ENCODE assay signal across 14 cellular contexts in the genomic region with DNA sequence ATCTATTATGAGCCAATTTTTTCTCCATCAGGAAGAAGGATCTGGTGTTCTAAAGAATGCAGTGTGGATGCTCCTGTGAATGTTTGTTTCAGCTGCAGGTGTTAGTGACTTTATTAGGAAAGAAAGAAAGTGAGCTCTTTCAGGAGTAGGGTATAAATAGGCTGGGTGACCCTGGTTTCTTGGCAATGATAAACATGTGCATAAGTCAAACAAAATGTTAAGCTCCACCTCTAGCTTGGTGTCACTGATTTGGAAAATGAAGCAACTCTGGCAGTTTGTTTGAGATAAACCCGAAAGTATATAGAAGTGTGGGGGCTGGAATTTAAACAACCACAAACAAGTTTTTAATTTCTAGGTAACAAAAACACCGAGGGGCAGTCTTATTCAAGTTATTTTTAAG.
A peak's percentile ranks its signal among the peaks of the same experiment; 100 is the strongest.
DNase-seq lines count a peak whose midpoint lies in the region; ATAC-seq and TF ChIP-seq lines count a peak whose summit lies in the region.
"Had no signal": no experiment of that assay in that cellular context is flagged by ENCODE, and none has a peak within 500 bp of the region (broad histone marks: within the 10 kb centered on the region; RNA-seq: fewer than 3 reads in every experiment).

No MANE protein-coding gene starts in this region.

- peak overlapping the region; percentile 59 to 80 (median 76) for H3K27ac ChIP-seq in esophagus muscularis mucosa (replicated peaks in 1 of 4)
- peak overlapping the region; percentile 58 for H3K27ac ChIP-seq in neural cell (ENCODE audit: low read length)

- no peak overlapping the region for H3K4me2 ChIP-seq in neural cell (ENCODE audit: low read length)

- intact Hi-C loops in left ventricle myocardium superior (cut with micrococcal nuclease) = no loop called here
- intact Hi-C loops in Right ventricle myocardium inferior (cut with DNase I) = no loop called here
- intact Hi-C loops in esophagus muscularis mucosa (cut with DNase I) = no loop called here

- TF ChIP-seq RAD21 in neural cell (conservative IDR thresholded peaks at IDR 0.05) = no peak

- H3K27me3 ChIP-seq in esophagus muscularis mucosa (no peaks in the 10 kb centered on the region), neural cell (ENCODE audit: insufficient read depth, low read depth, low read length) (no peaks in the 10 kb centered on the region)

- H3K36me3 ChIP-seq in esophagus muscularis mucosa (no peaks in the 10 kb centered on the region), neural cell (ENCODE audit: insufficient read depth, low read length) (no peaks in the 10 kb centered on the region)

- POLR2A ChIA-PET in GM10248 (lab: Yijun Ruan, JAX) = no interaction called here

- no peaks in the 10 kb centered on the region for H3K9me3 ChIP-seq in esophagus muscularis mucosa
- H3K9me3 ChIP-seq in neural cell (ENCODE audit: low read length) = no peaks in the 10 kb centered on the region

- H2AFZ ChIP-seq in neural cell (ENCODE audit: low read depth, low read length) = no peak overlapping the region

- 41% methylated on average over 2 of the region's 2 CpGs for WGBS in esophagus muscularis mucosa

- no peaks in the 10 kb centered on the region for H3K79me2 ChIP-seq in neural cell (replicated peaks; ENCODE audit: insufficient read depth, low read length)

- H3K9ac ChIP-seq in neural cell (ENCODE audit: low read length) = no peak overlapping the region

- peak; percentile 30 for ATAC-seq in left ventricle myocardium superior
- no peak for ATAC-seq in Right ventricle myocardium inferior
- peak; percentile 9 for ATAC-seq in GM19463 (IDR thresholded peaks at IDR 0.05; ENCODE audit: unreplicated experiment)
- no peak for ATAC-seq in HG02870 (IDR thresholded peaks at IDR 0.05; ENCODE audit: unreplicated experiment)
- ATAC-seq: GM12878 had no signal

- no peak for TF ChIP-seq POLR2A in esophagus muscularis mucosa (IDR thresholded peaks at IDR 0.05; ENCODE audit: low read depth)

- TF ChIP-seq CTCF in esophagus muscularis mucosa (IDR thresholded peaks at IDR 0.05) (no peak), neural cell (IDR thresholded peaks at IDR 0.05; ENCODE audit: poor library complexity, severe bottlenecking) (no peak), GM10248 (IDR thresholded peaks at IDR 0.05; ENCODE audit: control extremely low read depth, extremely low read depth, low read depth, missing control alignments) (no peak)

- DNase-seq in left ventricle myocardium superior = no peak
- DNase-seq in Right ventricle myocardium inferior (ENCODE audit: missing footprints) = no peak
- no peak for DNase-seq in esophagus muscularis mucosa (ENCODE audit: extremely low spot score)
- DNase-seq in GM10248 (ENCODE audit: extremely low spot score) = no peak
- DNase-seq: C1 segment of cervical spinal cord; Calu3; CD4-positive, alpha-beta T cell; DMS 273 treated with DMSO at 0.1 percent for 48 hours; HCEC 1CT; HFFc6 had no signal

- no peak for TF ChIP-seq EP300 in esophagus muscularis mucosa (IDR thresholded peaks at IDR 0.05)
- no peak for TF ChIP-seq EP300 in neural cell (conservative IDR thresholded peaks at IDR 0.05; ENCODE audit: poor library complexity, severe bottlenecking)

- H3K4me3 ChIP-seq in esophagus muscularis mucosa (no peak overlapping the region), neural cell (ENCODE audit: low read length) (no peak overlapping the region)
- H3K4me3 ChIP-seq: GM12878 had no signal

- H3F3A ChIP-seq in neural cell (ENCODE audit: insufficient read depth, low read length, poor library complexity, severe bottlenecking) = no peaks in the 10 kb centered on the region

- H3K4me1 ChIP-seq in esophagus muscularis mucosa = peaks cover 0 to 29% (median 14%) of the 10 kb centered on the region in 4 donors

- CTCF ChIA-PET in GM10248 (lab: Yijun Ruan, JAX) = interaction anchor here (1.1 kb wide), 1 partner anchor 62 kb away, joined by 3 read pairs; no protein-coding TSS in a partner anchor

- H3K9me2 ChIP-seq in neural cell (ENCODE audit: insufficient read depth, low read length) = no peaks in the 10 kb centered on the region

- no peaks in the 10 kb centered on the region for H4K20me1 ChIP-seq in neural cell (ENCODE audit: insufficient read depth)

TF ChIP-seq in neural cell, 6 proteins besides CTCF, POLR2A, EP300 and RAD21:
- TF ChIP-seq MXI1 (conservative IDR thresholded peaks at IDR 0.05; ENCODE audit: poor library complexity, severe bottlenecking) (no peak), EZH2 (IDR thresholded peaks at IDR 0.05; ENCODE audit: borderline replicate concordance, insufficient read depth, low read length, poor library complexity, severe bottlenecking) (no peak), TAF1 (IDR thresholded peaks at IDR 0.05; ENCODE audit: low read depth) (no peak), POLR2AphosphoS5 (IDR thresholded peaks at IDR 0.05) (no peak), SMC3 (conservative IDR thresholded peaks at IDR 0.05; ENCODE audit: poor library complexity) (no peak)
- TF ChIP-seq, protein P1, sequence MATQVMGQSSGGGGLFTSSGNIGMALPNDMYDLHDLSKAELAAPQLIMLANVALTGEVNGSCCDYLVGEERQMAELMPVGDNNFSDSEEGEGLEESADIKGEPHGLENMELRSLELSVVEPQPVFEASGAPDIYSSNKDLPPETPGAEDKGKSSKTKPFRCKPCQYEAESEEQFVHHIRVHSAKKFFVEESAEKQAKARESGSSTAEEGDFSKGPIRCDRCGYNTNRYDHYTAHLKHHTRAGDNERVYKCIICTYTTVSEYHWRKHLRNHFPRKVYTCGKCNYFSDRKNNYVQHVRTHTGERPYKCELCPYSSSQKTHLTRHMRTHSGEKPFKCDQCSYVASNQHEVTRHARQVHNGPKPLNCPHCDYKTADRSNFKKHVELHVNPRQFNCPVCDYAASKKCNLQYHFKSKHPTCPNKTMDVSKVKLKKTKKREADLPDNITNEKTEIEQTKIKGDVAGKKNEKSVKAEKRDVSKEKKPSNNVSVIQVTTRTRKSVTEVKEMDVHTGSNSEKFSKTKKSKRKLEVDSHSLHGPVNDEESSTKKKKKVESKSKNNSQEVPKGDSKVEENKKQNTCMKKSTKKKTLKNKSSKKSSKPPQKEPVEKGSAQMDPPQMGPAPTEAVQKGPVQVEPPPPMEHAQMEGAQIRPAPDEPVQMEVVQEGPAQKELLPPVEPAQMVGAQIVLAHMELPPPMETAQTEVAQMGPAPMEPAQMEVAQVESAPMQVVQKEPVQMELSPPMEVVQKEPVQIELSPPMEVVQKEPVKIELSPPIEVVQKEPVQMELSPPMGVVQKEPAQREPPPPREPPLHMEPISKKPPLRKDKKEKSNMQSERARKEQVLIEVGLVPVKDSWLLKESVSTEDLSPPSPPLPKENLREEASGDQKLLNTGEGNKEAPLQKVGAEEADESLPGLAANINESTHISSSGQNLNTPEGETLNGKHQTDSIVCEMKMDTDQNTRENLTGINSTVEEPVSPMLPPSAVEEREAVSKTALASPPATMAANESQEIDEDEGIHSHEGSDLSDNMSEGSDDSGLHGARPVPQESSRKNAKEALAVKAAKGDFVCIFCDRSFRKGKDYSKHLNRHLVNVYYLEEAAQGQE (IDR thresholded peaks at IDR 0.05; ENCODE audit: borderline replicate concordance) = no peak

Comparison
In these comparisons a context has a peak if more than half of its experiments do, and no peak if none do; other contexts are left out.
1. ATAC-seq: peak in left ventricle myocardium superior (single experiment) and GM19463 (single experiment); none in Right ventricle myocardium inferior (single experiment) and HG02870 (single experiment).